ENCODE assay signal across 7 cellular contexts in the genomic region with DNA sequence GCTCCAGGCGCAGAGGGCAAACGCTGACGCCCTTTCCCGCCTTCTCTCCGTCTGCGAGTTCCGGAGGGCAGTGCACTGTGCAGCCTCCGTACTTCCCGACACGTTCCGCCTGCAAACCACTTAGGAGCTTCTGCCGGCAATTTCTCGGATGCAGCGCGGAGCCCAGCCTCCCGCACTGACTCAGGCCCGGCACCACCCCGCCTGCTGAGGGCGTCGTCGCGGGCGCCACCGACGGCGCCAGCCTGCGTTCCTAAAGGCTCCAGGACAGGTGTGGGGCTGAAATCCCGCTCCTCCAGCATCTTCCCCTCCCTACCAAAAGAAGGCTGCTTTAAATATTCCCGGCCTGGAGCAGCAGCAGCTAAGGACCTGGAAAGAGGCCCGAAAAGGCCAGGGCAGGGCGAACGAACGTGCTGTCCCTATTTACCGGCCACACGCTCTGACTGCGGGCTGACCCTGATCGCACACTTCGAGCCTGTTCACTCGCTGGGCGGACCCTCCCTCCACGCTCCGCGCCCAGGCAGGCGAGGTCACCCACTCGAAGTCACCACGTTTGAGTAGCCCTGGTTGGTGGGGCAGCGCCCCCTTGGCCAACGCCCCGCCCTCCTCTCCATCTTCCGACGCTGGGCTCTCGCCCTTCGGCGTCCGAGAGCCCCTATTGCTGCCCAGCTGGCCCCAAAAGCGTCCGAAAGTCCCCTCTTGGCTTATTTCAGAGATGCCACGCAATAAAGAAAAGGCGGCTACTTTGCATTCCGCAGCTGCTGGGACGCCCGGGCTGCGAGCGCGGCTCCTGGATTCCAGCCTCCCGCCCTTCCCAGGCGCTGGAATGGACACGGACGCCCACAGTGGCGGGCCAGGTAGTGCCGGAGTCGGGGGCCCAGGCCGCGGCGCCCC. TPM values are rescaled to one million over a fixed set of nuclear protein-coding genes. Genes with fewer than 3 reads are reported as not detected.
DNase-seq lines count a peak whose midpoint lies in the region; ATAC-seq and TF ChIP-seq lines count a peak whose summit lies in the region.

No MANE protein-coding gene starts in this region.

- peaks cover 3% of the 10 kb centered on the region for H3K4me1 ChIP-seq in HAP-1
- peaks cover 6% of the 10 kb centered on the region for H3K4me1 ChIP-seq in neuron (ENCODE audit: insufficient read depth, low read length)

- POLR2A ChIA-PET in RWPE1 (lab: Yijun Ruan, JAX; ENCODE audit: low non-redundant PET), result no interaction called here

- peak; percentile 12 for DNase-seq in GM12865 (ENCODE audit: low read depth)
- no peak for DNase-seq in HAP-1 (ENCODE audit: low spot score in 2 of 2)
- DNase-seq in RWPE1 (ENCODE audit: low spot score), result peak; percentile 25
- no peak for DNase-seq in fibroblast of the aortic adventitia (ENCODE audit: low read depth)
- no peak for DNase-seq in NCI-H774 (lab: John Stamatoyannopoulos, UW)

- in situ Hi-C loops in HAP-1 (cut with MboI; ENCODE audit: low sequenced_read_pairs), result no loop called here

- no peak for TF ChIP-seq CTCF in GM12865 (IDR thresholded peaks at IDR 0.05; ENCODE audit: insufficient read depth, low read depth, low read length, missing control alignments)
- TF ChIP-seq CTCF in RWPE1 (conservative IDR thresholded peaks at IDR 0.05; ENCODE audit: low read depth), result no peak
- no peak for TF ChIP-seq CTCF in fibroblast of the aortic adventitia (IDR thresholded peaks at IDR 0.05; ENCODE audit: insufficient read depth, low read length)

- H3K36me3 ChIP-seq in HAP-1 (replicated peaks), result no peaks in the 10 kb centered on the region
- no peaks in the 10 kb centered on the region for H3K36me3 ChIP-seq in neuron (ENCODE audit: insufficient read depth, low read length)

- ATAC-seq in GM18858 (IDR thresholded peaks at IDR 0.05; ENCODE audit: unreplicated experiment), result no peak

- peak overlapping the region; percentile 100 for H2AFZ ChIP-seq in neuron (ENCODE audit: low read depth, low read length)

- H3K27ac ChIP-seq in RWPE1, result no peak overlapping the region

- H3K4me3 ChIP-seq in GM12865 (ENCODE audit: low read depth, low read length) (peak overlapping the region; percentile 63), HAP-1 (peak overlapping the region; percentile 36; the same call in 1 of the 2 replicates), fibroblast of the aortic adventitia (ENCODE audit: low read depth, low read length) (peak overlapping the region; percentile 61), neuron (ENCODE audit: low read length) (peak overlapping the region; percentile 90)

- CTCF ChIA-PET in RWPE1 (lab: Yijun Ruan, JAX), result interaction anchor here (0.8 to 1.8 kb wide), 3 partner anchors 8 to 38 kb away, joined by 3 to 5 read pairs (median 4); no protein-coding TSS in a partner anchor

- H3K27me3 ChIP-seq in HAP-1 (ENCODE audit: low read depth), result peaks cover 12% of the 10 kb centered on the region
- H3K27me3 ChIP-seq in neuron (ENCODE audit: insufficient read depth, low read length), result no peaks in the 10 kb centered on the region

- H3K9me3 ChIP-seq in HAP-1 (no peaks in the 10 kb centered on the region), neuron (ENCODE audit: low read length) (peaks cover 13% of the 10 kb centered on the region)

RNA-seq across cellular contexts. Expression of a gene that starts 9.6 kb away (rescaled TPM):
- total RNA-seq in fibroblast of the aortic adventitia (ENCODE audit: low replicate concordance), result 0.36 and 0.41 TPM in 2 replicates

Comparison
In these comparisons a context has a peak if more than half of its experiments do, and no peak if none do; other contexts are left out.
1. DNase-seq: peak in GM12865 (single experiment) and RWPE1 (single experiment); none in HAP-1 (0 of 2), fibroblast of the aortic adventitia (single experiment) and NCI-H774 (single experiment).
2. H3K4me3 ChIP-seq: peak in every context shown above with its lines; median percentile 90 in neuron; 63 in GM12865; 61 in fibroblast of the aortic adventitia; 36 in HAP-1.